Comparison of ENCODE assay signal across 8 cellular contexts in genomic region chr21:44871576-44872265, GRCh38. TPM values are rescaled to one million over a fixed set of nuclear protein-coding genes. Genes with fewer than 3 reads are reported as not detected.
A peak's percentile ranks its signal among the peaks of the same experiment; 100 is the strongest.
DNase-seq lines count a peak whose midpoint lies in the region; ATAC-seq, FAIRE-seq and TF ChIP-seq lines count a peak whose summit lies in the region.

No MANE protein-coding gene starts in this region.

- H3K79me2 ChIP-seq in hepatocyte: peaks cover 59% of the 10 kb centered on the region

- CTCF ChIA-PET in CD4-positive, alpha-beta T cell (lab: Charles Lee): interaction anchor here (1.4 to 5.7 kb wide), 3 partner anchors 55 to 71 kb away, joined by 3 to 46 read pairs (median 5); partner anchors contain the start of gene UBE2G2

- H3K27me3 ChIP-seq in CD4-positive, alpha-beta T cell (ENCODE audit: control insufficient read depth, insufficient read depth, low read length): no peaks in the 10 kb centered on the region
- H3K27me3 ChIP-seq in ascending aorta: no peaks in the 10 kb centered on the region
- no peaks in the 10 kb centered on the region for H3K27me3 ChIP-seq in hepatocyte
- H3K27me3 ChIP-seq in gastrocnemius medialis: no peaks in the 10 kb centered on the region

- ATAC-seq in CD4-positive, alpha-beta T cell (ENCODE audit: poor library complexity): no peak
- ATAC-seq in gastrocnemius medialis: peak; percentile 32 to 34
- no peak for ATAC-seq in GM21619 (IDR thresholded peaks at IDR 0.05; ENCODE audit: unreplicated experiment)

- WGBS in hepatocyte (ENCODE audit: low lambda C conversion rate, missing lambda C conversion rate): 38% methylated on average over 14 of the region's 14 CpGs

- intact Hi-C loops in CD4-positive, alpha-beta T cell (cut with DNase I, micrococcal nuclease): loop anchor here (2.0 to 10.0 kb wide), 7 partner anchors 15 to 537 kb away; partner anchors contain the start of genes ADARB1 (in 1 of the 2), CFAP410 (in 1 of the 2) and POFUT2 (in 1 of the 2)
- intact Hi-C loops in ascending aorta (cut with DNase I) (loop anchor here (5.0 to 10.0 kb wide), 7 partner anchors 183 to 1453 kb away; partner anchors contain the start of genes C21orf58, CFAP410, PCBP3 and PCNT), gastrocnemius medialis (cut with DNase I; ENCODE audit: low total_unique reads) (loop anchor here (1.0 to 5.0 kb wide), 7 partner anchors 16 to 533 kb away; partner anchors contain the start of genes ADARB1, CFAP410 and SUMO3)

- peak; percentile 60 to 73 for TF ChIP-seq POLR2A in gastrocnemius medialis (IDR thresholded peaks at IDR 0.05)

- peak in 3 of 10 experiments; percentile 18 to 40 (median 27) for DNase-seq in CD4-positive, alpha-beta T cell
- DNase-seq in M059J (ENCODE audit: low read depth) (peak; percentile 78), ascending aorta (ENCODE audit: low spot score in 2 of 2) (peak in 1 of 2 donors; percentile 87), hepatocyte (ENCODE audit: low spot score) (peak; percentile 74), gastrocnemius medialis (peak; percentile 69 to 77), amniotic stem cell (lab: John Stamatoyannopoulos, UW) (no peak), urothelium cell line (ENCODE audit: low spot score) (no peak)

- peak overlapping the region; percentile 57 for H3K27ac ChIP-seq in CD4-positive, alpha-beta T cell (ENCODE audit: low read depth, low read length)
- H3K27ac ChIP-seq in ascending aorta: peak overlapping the region; percentile 95 to 98
- H3K27ac ChIP-seq in hepatocyte: peak overlapping the region; percentile 89
- peak overlapping the region; percentile 95 for H3K27ac ChIP-seq in gastrocnemius medialis

- H3K27ac Mint-ChIP-seq in CD4-positive, alpha-beta T cell: peak overlapping the region; percentile 80

- H3K36me3 Mint-ChIP-seq in CD4-positive, alpha-beta T cell (ENCODE audit: low read depth): peaks cover 42% of the 10 kb centered on the region

- no peak overlapping the region for H2AFZ ChIP-seq in hepatocyte

- H3K4me2 ChIP-seq in hepatocyte: peak overlapping the region; percentile 81

- peak overlapping the region; percentile 96 for H3K4me3 Mint-ChIP-seq in CD4-positive, alpha-beta T cell

- POLR2A ChIA-PET in CD4-positive, alpha-beta T cell (lab: Charles Lee): interaction anchor here (0.8 to 4.1 kb wide), 6 partner anchors 17 to 70 kb away, joined by 3 to 55 read pairs (median 16); partner anchors contain the start of genes SUMO3 and UBE2G2

- FAIRE-seq in urothelium cell line (lab: Jason Lieb, UNC): no peak

- H3K27me3 Mint-ChIP-seq in CD4-positive, alpha-beta T cell: no peaks in the 10 kb centered on the region

- peaks cover 27 to 55% of the 10 kb centered on the region in 2 donors for H3K4me1 ChIP-seq in ascending aorta
- peaks cover 32% of the 10 kb centered on the region for H3K4me1 ChIP-seq in hepatocyte (ENCODE audit: insufficient read depth)
- H3K4me1 ChIP-seq in gastrocnemius medialis: peaks cover 75 to 77% of the 10 kb centered on the region in 2 donors

- H3K4me1 Mint-ChIP-seq in CD4-positive, alpha-beta T cell (ENCODE audit: low read depth): peaks cover 78% of the 10 kb centered on the region

- H3K9me3 Mint-ChIP-seq in CD4-positive, alpha-beta T cell: no peaks in the 10 kb centered on the region

- H3K9me3 ChIP-seq in CD4-positive, alpha-beta T cell (ENCODE audit: control insufficient read depth, low read length): no peaks in the 10 kb centered on the region
- H3K9me3 ChIP-seq in ascending aorta: no peaks in the 10 kb centered on the region
- no peaks in the 10 kb centered on the region for H3K9me3 ChIP-seq in hepatocyte (ENCODE audit: low read depth)
- H3K9me3 ChIP-seq in gastrocnemius medialis: no peaks in the 10 kb centered on the region

- H3K36me3 ChIP-seq in ascending aorta (no peaks in the 10 kb centered on the region), hepatocyte (replicated peaks; ENCODE audit: insufficient read depth, low read depth) (no peaks in the 10 kb centered on the region), gastrocnemius medialis (no peaks in the 10 kb centered on the region)

- TF ChIP-seq CTCF in CD4-positive, alpha-beta T cell (IDR thresholded peaks at IDR 0.05): no peak
- TF ChIP-seq CTCF in ascending aorta (IDR thresholded peaks at IDR 0.05) (no peak), hepatocyte (IDR thresholded peaks at IDR 0.05; ENCODE audit: poor library complexity) (no peak), gastrocnemius medialis (IDR thresholded peaks at IDR 0.05 in 4 of 5, conservative IDR thresholded peaks at IDR 0.05 in 1 of 5) (no peak)

- H3K9me2 ChIP-seq in hepatocyte (replicated peaks; ENCODE audit: insufficient read depth): no peaks in the 10 kb centered on the region

- peaks cover 56% of the 10 kb centered on the region for H4K20me1 ChIP-seq in hepatocyte (ENCODE audit: insufficient read depth, poor library complexity, severe bottlenecking)

- H3K4me3 ChIP-seq in ascending aorta: peak overlapping the region; percentile 88 to 99
- peak overlapping the region; percentile 57 for H3K4me3 ChIP-seq in hepatocyte
- H3K4me3 ChIP-seq in gastrocnemius medialis: peak overlapping the region; percentile 74 to 87 (median 82)

- in situ Hi-C loops in gastrocnemius medialis (cut with MboI; ENCODE audit: low sequenced_read_pairs in 4 of 4): no loop called here

RNA-seq across cellular contexts. Expression of gene PTTG1IP, which starts 1.8 kb away (rescaled TPM):
- total RNA-seq in CD4-positive, alpha-beta T cell: 10 to 100 TPM; 99.0 to 99.5 TPM
- total RNA-seq in M059J (2014; rRNA removed; shearing (Covaris generic)): 470 and 558 TPM in 2 replicates
- total RNA-seq in ascending aorta (468 TPM), hepatocyte (344 and 348 TPM in 2 replicates), gastrocnemius medialis (100 to 1,000 TPM; 116 to 217 (median 127) TPM)
- polyA plus RNA-seq in hepatocyte: 315 and 362 TPM in 2 replicates

RNA-seq across cellular contexts. Expression of gene ITGB2, which starts 49.0 kb away (rescaled TPM):
- 100 to 1,000 TPM; 283 to 284 TPM for total RNA-seq in CD4-positive, alpha-beta T cell
- 0.10 TPM in 1 of 2 replicates, not detected in the other for total RNA-seq in M059J (2014; rRNA removed; shearing (Covaris generic))
- total RNA-seq in ascending aorta (65.5 TPM), hepatocyte (1.6 and 3.8 TPM in 2 replicates), gastrocnemius medialis (10 to 100 TPM; 10.9 to 41.7 (median 27.4) TPM)
- polyA plus RNA-seq in hepatocyte: 3.8 and 4.2 TPM in 2 replicates

RNA-seq across cellular contexts. Expression of gene SUMO3, which starts 53.9 kb away (rescaled TPM):
- 10 to 100 TPM; 82.8 to 91.2 TPM for total RNA-seq in CD4-positive, alpha-beta T cell
- 198 and 200 TPM in 2 replicates for total RNA-seq in M059J (2014; rRNA removed; shearing (Covaris generic))
- total RNA-seq in ascending aorta (69.2 TPM), hepatocyte (68.5 and 77.2 TPM in 2 replicates), gastrocnemius medialis (10 to 100 TPM; 49.0 to 85.9 (median 63.7) TPM)
- polyA plus RNA-seq in hepatocyte: 97.0 and 107 TPM in 2 replicates

Comparison
In these comparisons a context has a peak if more than half of its experiments do, and no peak if none do; other contexts are left out.
1. ATAC-seq: peak in gastrocnemius medialis (2 of 2); none in CD4-positive, alpha-beta T cell (single experiment) and GM21619 (single experiment).
2. DNase-seq: peak in M059J (single experiment), hepatocyte (single experiment) and gastrocnemius medialis (2 of 2); none in amniotic stem cell (single experiment) and urothelium cell line (single experiment).
3. Peak in every context shown above with its lines, with median percentiles within 50 percentile points of each other: H3K27ac ChIP-seq and H3K4me3 ChIP-seq.